16 cellular contexts compared by ENCODE assay signal in genomic region chr2:96062483-96062882, GRCh38. TPM values are rescaled to one million over a fixed set of nuclear protein-coding genes. Genes with fewer than 3 reads are reported as not detected.
DNase-seq lines count a peak whose midpoint lies in the region; ATAC-seq and TF ChIP-seq lines count a peak whose summit lies in the region.
"Not testable (repeated sequence)": the region's sequence is repeated elsewhere in the genome, so short reads cannot be mapped to it uniquely, and the experiment has no call there.
"Had no signal": no experiment of that assay in that cellular context is flagged by ENCODE, and none has a peak within 500 bp of the region (broad histone marks: within the 10 kb centered on the region; RNA-seq: fewer than 3 reads in every experiment).

No MANE protein-coding gene starts in this region.

- not testable (repeated sequence) for ATAC-seq in activated naive CD8-positive, alpha-beta T cell treated with anti-CD3 and anti-CD28 coated beads, Interleukin-2, amount 10 ng/mL, durations not matched to agents 7 days and 5 days (ENCODE audit: low read depth)

- not testable (repeated sequence) for H3K27me3 ChIP-seq in dorsolateral prefrontal cortex; layer of hippocampus (ENCODE audit: control insufficient read depth, insufficient read depth, low read length)

- not testable (repeated sequence) for H3K27me3 Mint-ChIP-seq in CD14-positive monocyte (ENCODE audit: low read depth in 3 of 3); activated CD4-positive, alpha-beta memory T cell treated with anti-CD3 and anti-CD28 coated beads for 36 hours; activated naive CD8-positive, alpha-beta T cell treated with anti-CD3 and anti-CD28 coated beads, Interleukin-2, amount 10 ng/mL, durations not matched to agents 7 days and 5 days

- H3K9me3 Mint-ChIP-seq in CD14-positive monocyte; activated CD4-positive, alpha-beta memory T cell treated with anti-CD3 and anti-CD28 coated beads for 36 hours; activated naive CD8-positive, alpha-beta T cell treated with anti-CD3 and anti-CD28 coated beads, Interleukin-2, amount 10 ng/mL, durations not matched to agents 7 days and 5 days: not testable (repeated sequence)

- TF ChIP-seq CTCF in CD14-positive monocyte (IDR thresholded peaks at IDR 0.05); dorsolateral prefrontal cortex (IDR thresholded peaks at IDR 0.05 in 54 of 56, conservative IDR thresholded peaks at IDR 0.05 in 2 of 56; ENCODE audit: low read depth in 1 of 56, partially characterized antibody in 56 of 56): not testable (repeated sequence)

- not testable (repeated sequence) for H3K4me3 Mint-ChIP-seq in CD14-positive monocyte; activated CD4-positive, alpha-beta memory T cell treated with anti-CD3 and anti-CD28 coated beads for 36 hours; activated naive CD8-positive, alpha-beta T cell treated with anti-CD3 and anti-CD28 coated beads, Interleukin-2, amount 10 ng/mL, durations not matched to agents 7 days and 5 days

- intact Hi-C loops in CD14-positive monocyte (cut with micrococcal nuclease); activated CD4-positive, alpha-beta memory T cell treated with anti-CD3 and anti-CD28 coated beads for 36 hours (cut with micrococcal nuclease); posterior vena cava (cut with DNase I): not testable (repeated sequence)
- intact Hi-C loops in dorsolateral prefrontal cortex (cut with DNase I): loop anchor here (10.0 kb wide), 3 partner anchors 112 to 1632 kb away; partner anchors contain the start of gene COX5B (in 1 of the 2)

- H3K27ac ChIP-seq in caudate nucleus (ENCODE audit: low read depth, low read length) (peak overlapping the region; percentile 84), dorsolateral prefrontal cortex (peak overlapping the region in 52 of 59 donors; percentile 1 to 98 (median 79)), layer of hippocampus (ENCODE audit: low read depth, low read length) (peak overlapping the region; percentile 74)

- CTCF ChIA-PET in activated CD4-positive, alpha-beta memory T cell treated with anti-CD3 and anti-CD28 coated beads for 36 hours (lab: Charles Lee): not testable (repeated sequence)

- not testable (repeated sequence) for H3K36me3 Mint-ChIP-seq in CD14-positive monocyte; activated CD4-positive, alpha-beta memory T cell treated with anti-CD3 and anti-CD28 coated beads for 36 hours; activated naive CD8-positive, alpha-beta T cell treated with anti-CD3 and anti-CD28 coated beads, Interleukin-2, amount 10 ng/mL, durations not matched to agents 7 days and 5 days

- H3K27ac Mint-ChIP-seq in CD14-positive monocyte; activated CD4-positive, alpha-beta memory T cell treated with anti-CD3 and anti-CD28 coated beads for 36 hours: not testable (repeated sequence)
- peak overlapping the region; percentile 82 for H3K27ac Mint-ChIP-seq in activated naive CD8-positive, alpha-beta T cell treated with anti-CD3 and anti-CD28 coated beads, Interleukin-2, amount 10 ng/mL, durations not matched to agents 7 days and 5 days

- not testable (repeated sequence) for H3K4me3 ChIP-seq in dorsolateral prefrontal cortex

- DNase-seq in CD14-positive monocyte (ENCODE audit: low spot score) (peak; percentile 10), dorsolateral prefrontal cortex (peak in 3 of 10 donors; percentile 24 to 46 (median 33)), posterior vena cava (ENCODE audit: low spot score) (peak; percentile 37)
- peak; percentile 5 for DNase-seq in activated CD4-positive, alpha-beta memory T cell treated with anti-CD3 and anti-CD28 coated beads for 36 hours
- DNase-seq in activated naive CD8-positive, alpha-beta T cell treated with anti-CD3 and anti-CD28 coated beads, Interleukin-2, amount 10 ng/mL, durations not matched to agents 7 days and 5 days; caudate nucleus (lab: John Stamatoyannopoulos, UW): not testable (repeated sequence)

- H3K4me1 Mint-ChIP-seq in CD14-positive monocyte; activated CD4-positive, alpha-beta memory T cell treated with anti-CD3 and anti-CD28 coated beads for 36 hours (ENCODE audit: low read depth); activated naive CD8-positive, alpha-beta T cell treated with anti-CD3 and anti-CD28 coated beads, Interleukin-2, amount 10 ng/mL, durations not matched to agents 7 days and 5 days: not testable (repeated sequence)

- POLR2A ChIA-PET in activated CD4-positive, alpha-beta memory T cell treated with anti-CD3 and anti-CD28 coated beads for 36 hours (lab: Charles Lee); activated naive CD8-positive, alpha-beta T cell treated with anti-CD3 and anti-CD28 coated beads, Interleukin-2, amount 10 ng/mL, durations not matched to agents 7 days and 5 days (lab: Charles Lee): not testable (repeated sequence)

RNA-seq across cellular contexts. Expression of gene GPAT2, which starts 27.8 kb away (rescaled TPM):
- under 1 TPM; 0.44 to 0.94 TPM for polyA plus RNA-seq in CD14-positive monocyte
- 10 to 100 TPM; 15.4 to 16.4 TPM for total RNA-seq in activated CD4-positive, alpha-beta memory T cell treated with anti-CD3 and anti-CD28 coated beads for 36 hours
- total RNA-seq in activated naive CD8-positive, alpha-beta T cell treated with anti-CD3 and anti-CD28 coated beads, Interleukin-2, amount 10 ng/mL, durations not matched to agents 7 days and 5 days: 10 to 100 TPM; 14.0 to 15.0 TPM
- 10 to 100 TPM in 3 of 120 experiments, 1 to 10 TPM in 114, under 1 TPM in 3; 0.91 to 13.4 (median 4.5) TPM for total RNA-seq in dorsolateral prefrontal cortex
- total RNA-seq in posterior vena cava: 1 to 10 TPM; 6.0 to 10.0 TPM
- total RNA-seq: A172, Daoy, G401, GM12878 had no signal
- polyA plus RNA-seq: A549 had no signal

RNA-seq across cellular contexts. Expression of gene ADRA2B, which starts 53.9 kb away (rescaled TPM):
- not detected for polyA plus RNA-seq in CD14-positive monocyte
- total RNA-seq in activated CD4-positive, alpha-beta memory T cell treated with anti-CD3 and anti-CD28 coated beads for 36 hours: under 1 TPM; 0.21 to 0.36 TPM
- under 1 TPM; 0.17 to 0.26 TPM for total RNA-seq in activated naive CD8-positive, alpha-beta T cell treated with anti-CD3 and anti-CD28 coated beads, Interleukin-2, amount 10 ng/mL, durations not matched to agents 7 days and 5 days
- total RNA-seq in dorsolateral prefrontal cortex: 1 to 10 TPM in 33 of 120 experiments, under 1 TPM in 85, not detected in 2; 0.14 to 4.8 (median 0.60) TPM
- 1 to 10 TPM; 4.1 to 7.1 TPM for total RNA-seq in posterior vena cava
- total RNA-seq: A172; CD4-positive, alpha-beta memory T cell; Daoy; G401 had no signal
- polyA plus RNA-seq: BJ; CD4-positive, alpha-beta memory T cell; CD4-positive, CD25-positive, alpha-beta regulatory T cell; CD8-positive, alpha-beta memory T cell had no signal
